In the genomic region with DNA sequence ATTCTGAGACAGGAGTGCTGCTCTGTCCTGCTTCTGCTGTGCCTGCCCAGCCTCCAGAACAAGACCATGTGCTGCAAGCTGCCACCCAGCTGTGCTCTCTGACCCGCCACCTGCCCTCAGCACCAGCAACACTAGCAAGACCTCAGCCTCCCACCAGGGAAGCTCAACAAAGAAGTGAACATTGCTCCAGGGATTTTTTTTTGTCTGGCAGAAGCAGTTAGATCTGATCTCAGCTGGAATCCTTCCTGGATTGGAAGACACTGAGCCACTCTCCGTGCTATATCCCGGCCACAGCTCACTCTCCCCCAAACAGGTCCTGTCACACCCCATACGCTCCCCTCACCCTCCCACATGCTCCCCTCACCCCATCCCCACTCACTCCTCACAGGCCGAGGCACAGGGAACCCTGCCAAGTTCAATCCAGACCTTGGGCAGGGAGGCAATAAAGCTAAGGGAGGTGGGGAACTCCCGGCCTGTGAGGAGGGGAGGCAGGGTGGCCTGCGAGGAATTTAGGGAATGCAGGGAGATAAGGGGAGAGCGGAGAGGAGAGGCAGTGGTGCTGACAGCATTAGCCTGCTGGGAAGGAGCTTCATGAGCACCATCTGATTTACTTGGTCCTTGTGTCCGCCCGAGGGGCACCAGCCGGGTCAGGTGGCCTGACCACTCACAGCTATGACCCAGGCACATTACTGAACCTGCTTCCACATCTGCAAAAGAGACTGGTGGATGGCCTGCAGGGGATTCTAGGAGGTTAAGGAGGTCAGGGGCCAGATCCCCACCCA, we compare ENCODE assay signal across 9 cellular contexts. TPM values are rescaled to one million over a fixed set of nuclear protein-coding genes. Genes with fewer than 3 reads are reported as not detected.
DNase-seq lines count a peak whose midpoint lies in the region; ATAC-seq and TF ChIP-seq lines count a peak whose summit lies in the region.
"Had no signal": no experiment of that assay in that cellular context is flagged by ENCODE, and none has a peak within 500 bp of the region (broad histone marks: within the 10 kb centered on the region; RNA-seq: fewer than 3 reads in every experiment).

No MANE protein-coding gene starts in this region.

- no peaks in the 10 kb centered on the region for H3K36me3 ChIP-seq in HUES48 (ENCODE audit: control insufficient read depth, insufficient read depth, low read length)
- H3K36me3 ChIP-seq in WERI-Rb-1 = peaks cover 28% of the 10 kb centered on the region
- no peaks in the 10 kb centered on the region for H3K36me3 ChIP-seq in iPS-20b (ENCODE audit: insufficient read depth, low read depth, low read length)
- H3K36me3 ChIP-seq in stomach smooth muscle (ENCODE audit: control insufficient read depth in 2 of 2, insufficient read depth in 2 of 2, low read length in 2 of 2) = no peaks in the 10 kb centered on the region

- no peak overlapping the region for H3K4me3 Mint-ChIP-seq in activated CD4-positive, alpha-beta memory T cell treated with anti-CD3 and anti-CD28 coated beads, Interleukin-2, amount 10 ng/mL, durations not matched to agents 7 days and 5 days
- H3K4me3 Mint-ChIP-seq: activated naive CD8-positive, alpha-beta T cell treated with anti-CD3 and anti-CD28 coated beads, Interleukin-2, amount 10 ng/mL, durations not matched to agents 7 days and 5 days had no signal

- no peak overlapping the region for H3K27ac Mint-ChIP-seq in activated CD4-positive, alpha-beta memory T cell treated with anti-CD3 and anti-CD28 coated beads, Interleukin-2, amount 10 ng/mL, durations not matched to agents 7 days and 5 days
- H3K27ac Mint-ChIP-seq: activated naive CD8-positive, alpha-beta T cell treated with anti-CD3 and anti-CD28 coated beads, Interleukin-2, amount 10 ng/mL, durations not matched to agents 7 days and 5 days had no signal

- no peaks in the 10 kb centered on the region for H3K9me3 Mint-ChIP-seq in activated CD4-positive, alpha-beta memory T cell treated with anti-CD3 and anti-CD28 coated beads, Interleukin-2, amount 10 ng/mL, durations not matched to agents 7 days and 5 days
- H3K9me3 Mint-ChIP-seq: activated naive CD8-positive, alpha-beta T cell treated with anti-CD3 and anti-CD28 coated beads, Interleukin-2, amount 10 ng/mL, durations not matched to agents 7 days and 5 days had no signal

- no peaks in the 10 kb centered on the region for H3K27me3 Mint-ChIP-seq in activated CD4-positive, alpha-beta memory T cell treated with anti-CD3 and anti-CD28 coated beads, Interleukin-2, amount 10 ng/mL, durations not matched to agents 7 days and 5 days
- H3K27me3 Mint-ChIP-seq: activated naive CD8-positive, alpha-beta T cell treated with anti-CD3 and anti-CD28 coated beads, Interleukin-2, amount 10 ng/mL, durations not matched to agents 7 days and 5 days had no signal

- no peak for DNase-seq in WERI-Rb-1
- no peak for DNase-seq in KBM-7
- no peak for DNase-seq in activated CD4-positive, alpha-beta memory T cell treated with anti-CD3 and anti-CD28 coated beads, Interleukin-2, amount 10 ng/mL, durations not matched to agents 7 days and 5 days
- DNase-seq in GM10248 (ENCODE audit: extremely low spot score) = no peak
- DNase-seq: activated naive CD8-positive, alpha-beta T cell treated with anti-CD3 and anti-CD28 coated beads, Interleukin-2, amount 10 ng/mL, durations not matched to agents 7 days and 5 days had no signal

- peaks cover 59% of the 10 kb centered on the region for H3K4me1 ChIP-seq in HUES48 (ENCODE audit: control insufficient read depth, insufficient read depth, low read length)
- peaks cover 49% of the 10 kb centered on the region for H3K4me1 ChIP-seq in iPS-20b (ENCODE audit: insufficient read depth, low read length)
- peaks cover 100% of the 10 kb centered on the region for H3K4me1 ChIP-seq in stomach smooth muscle (ENCODE audit: control insufficient read depth, insufficient read depth, low read length)

- H3K9me3 ChIP-seq in HUES48 (ENCODE audit: control insufficient read depth, insufficient read depth, low read length) = no peaks in the 10 kb centered on the region
- no peaks in the 10 kb centered on the region for H3K9me3 ChIP-seq in WERI-Rb-1 (ENCODE audit: severe bottlenecking)
- H3K9me3 ChIP-seq in iPS-20b (ENCODE audit: insufficient read depth, low read depth, low read length) = no peaks in the 10 kb centered on the region
- no peaks in the 10 kb centered on the region for H3K9me3 ChIP-seq in stomach smooth muscle (ENCODE audit: control insufficient read depth in 2 of 2, low read length in 2 of 2)

- POLR2A ChIA-PET in activated CD4-positive, alpha-beta memory T cell treated with anti-CD3 and anti-CD28 coated beads, Interleukin-2, amount 10 ng/mL, durations not matched to agents 7 days and 5 days (lab: Charles Lee) = no interaction called here
- POLR2A ChIA-PET in GM10248 (lab: Yijun Ruan, JAX) = no interaction called here

- CTCF ChIA-PET in activated CD4-positive, alpha-beta memory T cell treated with anti-CD3 and anti-CD28 coated beads, Interleukin-2, amount 10 ng/mL, durations not matched to agents 7 days and 5 days (lab: Charles Lee) = no interaction called here
- CTCF ChIA-PET in GM10248 (lab: Yijun Ruan, JAX) = interaction anchor here (1.0 kb wide), 1 partner anchor 113 kb away, joined by 3 read pairs; no protein-coding TSS in a partner anchor

- peak overlapping the region; percentile 49 for H3K27ac ChIP-seq in HUES48 (ENCODE audit: low read depth, low read length)
- peak overlapping the region; percentile 96 for H3K27ac ChIP-seq in WERI-Rb-1
- no peak overlapping the region for H3K27ac ChIP-seq in iPS-20b (ENCODE audit: low read length)
- peak overlapping the region; percentile 94 for H3K27ac ChIP-seq in stomach smooth muscle (ENCODE audit: low read length)

- in situ Hi-C loops in KBM-7 (cut with MboI; ENCODE audit: low pct_unique_long_range_greater_than_20kb, low sequenced_read_pairs) = no loop called here

- H3K9ac ChIP-seq in HUES48 (ENCODE audit: low read depth, low read length) (no peak overlapping the region; the same call in 1 of the 2 replicates), iPS-20b (ENCODE audit: low read depth, low read length) (peak overlapping the region; percentile 25; the same call in 1 of the 2 replicates), stomach smooth muscle (ENCODE audit: low read length in 2 of 2) (peak overlapping the region; percentile 13 to 57)

- H3K36me3 Mint-ChIP-seq in activated CD4-positive, alpha-beta memory T cell treated with anti-CD3 and anti-CD28 coated beads, Interleukin-2, amount 10 ng/mL, durations not matched to agents 7 days and 5 days (ENCODE audit: low read depth) = no peaks in the 10 kb centered on the region
- H3K36me3 Mint-ChIP-seq: activated naive CD8-positive, alpha-beta T cell treated with anti-CD3 and anti-CD28 coated beads, Interleukin-2, amount 10 ng/mL, durations not matched to agents 7 days and 5 days had no signal

- no peak for ATAC-seq in HG03342 (IDR thresholded peaks at IDR 0.05; ENCODE audit: unreplicated experiment)

- no peaks in the 10 kb centered on the region for H3K4me1 Mint-ChIP-seq in activated CD4-positive, alpha-beta memory T cell treated with anti-CD3 and anti-CD28 coated beads, Interleukin-2, amount 10 ng/mL, durations not matched to agents 7 days and 5 days

- no peak overlapping the region for H3K4me3 ChIP-seq in HUES48 (ENCODE audit: low read depth, low read length)
- H3K4me3 ChIP-seq in WERI-Rb-1 (ENCODE audit: low read depth, low read length) = no peak overlapping the region
- H3K4me3 ChIP-seq in iPS-20b (ENCODE audit: low read length) = peak overlapping the region; percentile 14; the same call in 1 of the 2 replicates
- peak overlapping the region; percentile 16 to 54 for H3K4me3 ChIP-seq in stomach smooth muscle (ENCODE audit: low read length in 2 of 2)

- H3K27me3 ChIP-seq in HUES48 (ENCODE audit: control insufficient read depth, insufficient read depth, low read length) (no peaks in the 10 kb centered on the region), WERI-Rb-1 (ENCODE audit: insufficient read depth, low read depth, severe bottlenecking) (no peaks in the 10 kb centered on the region), iPS-20b (ENCODE audit: insufficient read depth, low read length) (no peaks in the 10 kb centered on the region), stomach smooth muscle (ENCODE audit: control insufficient read depth in 1 of 2, insufficient read depth in 2 of 2, low read length in 2 of 2) (no peaks in the 10 kb centered on the region)

- no peak for TF ChIP-seq CTCF in WERI-Rb-1 (IDR thresholded peaks at IDR 0.05; ENCODE audit: low read depth, low read length)
- TF ChIP-seq CTCF in GM10248 (IDR thresholded peaks at IDR 0.05; ENCODE audit: control extremely low read depth, extremely low read depth, low read depth, missing control alignments) = no peak

RNA-seq across cellular contexts. Expression of a gene that starts 29.7 kb away (rescaled TPM):
- 10 to 100 TPM; 10.2 to 11.7 TPM for total RNA-seq in activated CD4-positive, alpha-beta memory T cell treated with anti-CD3 and anti-CD28 coated beads, Interleukin-2, amount 10 ng/mL, durations not matched to agents 7 days and 5 days

Comparison
In these comparisons a context has a peak if more than half of its experiments do, and no peak if none do; other contexts are left out.
1. H3K4me3 ChIP-seq: peak in iPS-20b (single experiment) and stomach smooth muscle (2 of 2); none in HUES48 (single experiment) and WERI-Rb-1 (single experiment).